Comparison of ENCODE assay signal across 1 cellular context in the genomic region with DNA sequence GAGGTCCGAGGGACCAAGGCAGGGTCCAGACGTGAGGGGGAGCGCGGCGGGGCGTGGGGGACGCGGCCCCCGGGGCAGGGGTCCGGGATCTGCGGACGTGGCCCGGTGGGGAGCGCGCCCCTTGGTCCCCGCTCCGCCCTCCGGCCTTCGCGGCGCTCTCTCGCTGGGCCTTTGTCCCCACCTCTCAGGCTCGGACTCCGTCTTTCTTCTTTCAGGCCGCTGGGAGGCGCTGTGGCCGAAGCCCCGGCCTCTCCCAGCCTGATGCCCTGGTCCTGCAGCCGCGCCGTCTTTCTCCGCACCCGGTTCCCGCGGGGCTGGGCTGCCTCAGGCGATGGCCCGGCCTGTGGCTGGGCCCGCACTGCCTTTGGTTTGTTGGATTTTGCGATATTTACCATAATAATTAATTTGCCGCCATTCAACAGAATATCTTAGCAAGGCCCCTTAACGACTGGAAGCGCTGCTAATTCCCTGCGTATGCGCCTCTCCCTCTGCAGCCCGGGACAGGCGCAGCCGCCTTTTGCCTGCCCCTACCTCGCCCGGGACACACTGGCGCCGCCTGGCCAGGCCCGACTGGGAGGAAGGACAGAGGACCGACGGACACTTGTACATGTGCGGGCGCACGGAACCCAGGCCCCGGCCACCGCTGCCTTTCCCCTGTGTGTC.
A peak's percentile ranks its signal among the peaks of the same experiment; 100 is the strongest.
TF ChIP-seq lines count a peak whose summit lies in the region.

No MANE protein-coding gene starts in this region.

TF ChIP-seq in HepG2, 621 proteins besides CTCF, POLR2A, EP300 and RAD21 (continued from another document):
- TF ChIP-seq ZNF781 (CRISPR knock-in tag; IDR thresholded peaks at IDR 0.05; ENCODE audit: borderline replicate concordance, not compliant biosample characterization) (no peak), REPIN1 (CRISPR knock-in tag; IDR thresholded peaks at IDR 0.05; ENCODE audit: borderline replicate concordance, low read depth) (0 out of 2 replicates have a peak, but pooled peaks have one; percentile 71), ZNF451 (CRISPR knock-in tag; IDR thresholded peaks at IDR 0.05) (peak; percentile 84), MAF1 (CRISPR knock-in tag; IDR thresholded peaks at IDR 0.05; ENCODE audit: borderline replicate concordance) (no peak), BRD4 (CRISPR knock-in tag; IDR thresholded peaks at IDR 0.05) (0 out of 2 replicates have a peak, but pooled peaks have one; percentile 16), ZSCAN12 (CRISPR knock-in tag; IDR thresholded peaks at IDR 0.05) (0 out of 2 replicates have a peak, but pooled peaks have one; percentile 28), ARID2 (CRISPR knock-in tag; IDR thresholded peaks at IDR 0.05; ENCODE audit: borderline replicate concordance) (no peak), ZNF382 (CRISPR knock-in tag; IDR thresholded peaks at IDR 0.05; ENCODE audit: borderline replicate concordance) (no peak), NR2F6 (IDR thresholded peaks at IDR 0.05) (no peak), NR2F6 (CRISPR knock-in tag; IDR thresholded peaks at IDR 0.05) (no peak), CCDC6 (CRISPR knock-in tag; IDR thresholded peaks at IDR 0.05) (no peak), ZSCAN31 (CRISPR knock-in tag; IDR thresholded peaks at IDR 0.05; ENCODE audit: low read depth) (no peak), FOXC1 (CRISPR knock-in tag; IDR thresholded peaks at IDR 0.05; ENCODE audit: borderline replicate concordance) (peak; percentile 59; the same call in 1 of the 2 replicates)
- TF ChIP-seq, protein P1, sequence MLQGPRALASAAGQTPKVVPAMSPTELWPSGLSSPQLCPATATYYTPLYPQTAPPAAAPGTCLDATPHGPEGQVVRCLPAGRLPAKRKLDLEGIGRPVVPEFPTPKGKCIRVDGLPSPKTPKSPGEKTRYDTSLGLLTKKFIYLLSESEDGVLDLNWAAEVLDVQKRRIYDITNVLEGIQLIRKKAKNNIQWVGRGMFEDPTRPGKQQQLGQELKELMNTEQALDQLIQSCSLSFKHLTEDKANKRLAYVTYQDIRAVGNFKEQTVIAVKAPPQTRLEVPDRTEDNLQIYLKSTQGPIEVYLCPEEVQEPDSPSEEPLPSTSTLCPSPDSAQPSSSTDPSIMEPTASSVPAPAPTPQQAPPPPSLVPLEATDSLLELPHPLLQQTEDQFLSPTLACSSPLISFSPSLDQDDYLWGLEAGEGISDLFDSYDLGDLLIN (CRISPR knock-in tag; IDR thresholded peaks at IDR 0.05; ENCODE audit: borderline replicate concordance), result no peak; the same call in 1 of the 2 replicates
- TF ChIP-seq, protein P2, sequence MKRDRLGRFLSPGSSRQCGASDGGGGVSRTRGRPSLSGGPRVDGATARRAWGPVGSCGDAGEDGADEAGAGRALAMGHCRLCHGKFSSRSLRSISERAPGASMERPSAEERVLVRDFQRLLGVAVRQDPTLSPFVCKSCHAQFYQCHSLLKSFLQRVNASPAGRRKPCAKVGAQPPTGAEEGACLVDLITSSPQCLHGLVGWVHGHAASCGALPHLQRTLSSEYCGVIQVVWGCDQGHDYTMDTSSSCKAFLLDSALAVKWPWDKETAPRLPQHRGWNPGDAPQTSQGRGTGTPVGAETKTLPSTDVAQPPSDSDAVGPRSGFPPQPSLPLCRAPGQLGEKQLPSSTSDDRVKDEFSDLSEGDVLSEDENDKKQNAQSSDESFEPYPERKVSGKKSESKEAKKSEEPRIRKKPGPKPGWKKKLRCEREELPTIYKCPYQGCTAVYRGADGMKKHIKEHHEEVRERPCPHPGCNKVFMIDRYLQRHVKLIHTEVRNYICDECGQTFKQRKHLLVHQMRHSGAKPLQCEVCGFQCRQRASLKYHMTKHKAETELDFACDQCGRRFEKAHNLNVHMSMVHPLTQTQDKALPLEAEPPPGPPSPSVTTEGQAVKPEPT (CRISPR knock-in tag; IDR thresholded peaks at IDR 0.05; ENCODE audit: low read depth), result peak; percentile 76; the same call in 1 of the 2 replicates
- TF ChIP-seq, protein P3, sequence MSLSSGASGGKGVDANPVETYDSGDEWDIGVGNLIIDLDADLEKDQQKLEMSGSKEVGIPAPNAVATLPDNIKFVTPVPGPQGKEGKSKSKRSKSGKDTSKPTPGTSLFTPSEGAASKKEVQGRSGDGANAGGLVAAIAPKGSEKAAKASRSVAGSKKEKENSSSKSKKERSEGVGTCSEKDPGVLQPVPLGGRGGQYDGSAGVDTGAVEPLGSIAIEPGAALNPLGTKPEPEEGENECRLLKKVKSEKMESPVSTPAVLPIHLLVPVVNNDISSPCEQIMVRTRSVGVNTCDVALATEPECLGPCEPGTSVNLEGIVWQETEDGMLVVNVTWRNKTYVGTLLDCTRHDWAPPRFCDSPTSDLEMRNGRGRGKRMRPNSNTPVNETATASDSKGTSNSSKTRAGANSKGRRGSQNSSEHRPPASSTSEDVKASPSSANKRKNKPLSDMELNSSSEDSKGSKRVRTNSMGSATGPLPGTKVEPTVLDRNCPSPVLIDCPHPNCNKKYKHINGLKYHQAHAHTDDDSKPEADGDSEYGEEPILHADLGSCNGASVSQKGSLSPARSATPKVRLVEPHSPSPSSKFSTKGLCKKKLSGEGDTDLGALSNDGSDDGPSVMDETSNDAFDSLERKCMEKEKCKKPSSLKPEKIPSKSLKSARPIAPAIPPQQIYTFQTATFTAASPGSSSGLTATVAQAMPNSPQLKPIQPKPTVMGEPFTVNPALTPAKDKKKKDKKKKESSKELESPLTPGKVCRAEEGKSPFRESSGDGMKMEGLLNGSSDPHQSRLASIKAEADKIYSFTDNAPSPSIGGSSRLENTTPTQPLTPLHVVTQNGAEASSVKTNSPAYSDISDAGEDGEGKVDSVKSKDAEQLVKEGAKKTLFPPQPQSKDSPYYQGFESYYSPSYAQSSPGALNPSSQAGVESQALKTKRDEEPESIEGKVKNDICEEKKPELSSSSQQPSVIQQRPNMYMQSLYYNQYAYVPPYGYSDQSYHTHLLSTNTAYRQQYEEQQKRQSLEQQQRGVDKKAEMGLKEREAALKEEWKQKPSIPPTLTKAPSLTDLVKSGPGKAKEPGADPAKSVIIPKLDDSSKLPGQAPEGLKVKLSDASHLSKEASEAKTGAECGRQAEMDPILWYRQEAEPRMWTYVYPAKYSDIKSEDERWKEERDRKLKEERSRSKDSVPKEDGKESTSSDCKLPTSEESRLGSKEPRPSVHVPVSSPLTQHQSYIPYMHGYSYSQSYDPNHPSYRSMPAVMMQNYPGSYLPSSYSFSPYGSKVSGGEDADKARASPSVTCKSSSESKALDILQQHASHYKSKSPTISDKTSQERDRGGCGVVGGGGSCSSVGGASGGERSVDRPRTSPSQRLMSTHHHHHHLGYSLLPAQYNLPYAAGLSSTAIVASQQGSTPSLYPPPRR (CRISPR knock-in tag; IDR thresholded peaks at IDR 0.05; ENCODE audit: borderline replicate concordance), result peak; percentile 49; the same call in 1 of the 2 replicates
